8 cellular contexts compared by ENCODE assay signal in the genomic region with DNA sequence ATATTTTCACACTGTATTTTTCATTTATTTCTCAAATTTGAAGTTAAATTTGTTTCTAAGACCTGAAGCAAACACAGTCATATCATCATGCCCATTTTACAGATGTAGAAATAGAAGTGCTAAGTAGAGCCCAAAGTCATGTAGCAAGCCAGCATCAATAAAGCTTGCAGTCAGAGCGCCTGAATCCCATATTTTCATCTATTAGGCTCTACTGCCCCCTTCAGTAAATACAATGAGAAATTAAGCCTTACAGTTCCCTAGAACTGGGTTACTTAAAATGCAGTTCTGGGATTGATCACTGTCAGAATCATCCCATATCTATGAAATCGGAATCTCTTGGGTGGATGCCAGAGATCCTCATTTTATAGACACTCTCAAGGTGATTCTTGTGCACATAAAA.
A peak's percentile ranks its signal among the peaks of the same experiment; 100 is the strongest.
DNase-seq lines count a peak whose midpoint lies in the region; ATAC-seq, FAIRE-seq and TF ChIP-seq lines count a peak whose summit lies in the region.

No MANE protein-coding gene starts in this region.

- FAIRE-seq in G401.6 (lab: Jason Lieb, UNC) (peak; percentile 97), kidney (lab: Jason Lieb, UNC) (peak; percentile 54), GM19239 (lab: Jason Lieb, UNC) (no peak)

- ATAC-seq in WTC11 (peak; percentile 71), HG02852 (IDR thresholded peaks at IDR 0.05; ENCODE audit: unreplicated experiment) (no peak), GM21825 (IDR thresholded peaks at IDR 0.05; ENCODE audit: unreplicated experiment) (no peak)

- no peak overlapping the region for H3K9ac ChIP-seq in kidney (ENCODE audit: low read length in 2 of 2)

- H3K4me1 ChIP-seq in kidney (ENCODE audit: control insufficient read depth in 1 of 2, insufficient read depth in 1 of 2, low read depth in 1 of 2, low read length in 2 of 2) = peaks cover 0 to 2% of the 10 kb centered on the region in 2 donors

- no peaks in the 10 kb centered on the region for H3K36me3 ChIP-seq in kidney (ENCODE audit: control insufficient read depth in 1 of 2, insufficient read depth in 2 of 2, low read length in 2 of 2)

- CTCF ChIA-PET in WTC11 (lab: Charles Lee) = interaction anchor here (0.5 to 4.7 kb wide), 33 partner anchors 11 to 741 kb away, joined by 3 to 123 read pairs (median 5); no protein-coding TSS in a partner anchor

- H3K36me3 Mint-ChIP-seq in WTC11 = no peaks in the 10 kb centered on the region

- H3K27ac ChIP-seq in kidney (ENCODE audit: low read depth in 2 of 2, low read length in 2 of 2) = no peak overlapping the region

- no peaks in the 10 kb centered on the region for H3K9me3 ChIP-seq in kidney (ENCODE audit: control insufficient read depth in 1 of 2, low read length in 2 of 2)

- no peak overlapping the region for H3K4me3 ChIP-seq in kidney (ENCODE audit: low read length in 2 of 2)

- DNase-seq in NCI-H128 (lab: John Stamatoyannopoulos, UW; ENCODE audit: unreplicated experiment) (peak; percentile 57), WTC11 (ENCODE audit: low spot score) (no peak), kidney (no peak), GM19239 (ENCODE audit: insufficient read length, low spot score) (no peak)
- DNase-seq in activated effector memory CD4-positive, alpha-beta T cell treated with Interleukin-2 at 50 U/mL for 16 hours = no peak

- no peaks in the 10 kb centered on the region for H3K27me3 Mint-ChIP-seq in WTC11 (ENCODE audit: low read depth)

- no peak overlapping the region for H3K27ac Mint-ChIP-seq in WTC11

- POLR2A ChIA-PET in WTC11 (lab: Charles Lee) = interaction anchor here (0.8 kb wide), 1 partner anchor 96 kb away, joined by 4 read pairs; no protein-coding TSS in a partner anchor

- TF ChIP-seq CTCF in WTC11 (IDR thresholded peaks at IDR 0.05) = 0 out of 2 replicates have a peak, but pooled peaks have one; percentile 28
- peak; percentile 59 for TF ChIP-seq CTCF in kidney (IDR thresholded peaks at IDR 0.05; ENCODE audit: borderline replicate concordance, extremely low read depth, insufficient read depth)

- intact Hi-C loops in kidney (cut with DNase I) = no loop called here

- H3K4me3 Mint-ChIP-seq in WTC11 = no peak overlapping the region

- peaks cover 42% of the 10 kb centered on the region for H3K4me1 Mint-ChIP-seq in WTC11

- no peaks in the 10 kb centered on the region for H3K9me3 Mint-ChIP-seq in WTC11

TF ChIP-seq in WTC11, 78 proteins besides CTCF, POLR2A, EP300 and RAD21:
- TF ChIP-seq, protein P1, sequence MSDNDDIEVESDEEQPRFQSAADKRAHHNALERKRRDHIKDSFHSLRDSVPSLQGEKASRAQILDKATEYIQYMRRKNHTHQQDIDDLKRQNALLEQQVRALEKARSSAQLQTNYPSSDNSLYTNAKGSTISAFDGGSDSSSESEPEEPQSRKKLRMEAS (CRISPR knock-in tag; IDR thresholded peaks at IDR 0.05) = no peak
- TF ChIP-seq, protein P2, sequence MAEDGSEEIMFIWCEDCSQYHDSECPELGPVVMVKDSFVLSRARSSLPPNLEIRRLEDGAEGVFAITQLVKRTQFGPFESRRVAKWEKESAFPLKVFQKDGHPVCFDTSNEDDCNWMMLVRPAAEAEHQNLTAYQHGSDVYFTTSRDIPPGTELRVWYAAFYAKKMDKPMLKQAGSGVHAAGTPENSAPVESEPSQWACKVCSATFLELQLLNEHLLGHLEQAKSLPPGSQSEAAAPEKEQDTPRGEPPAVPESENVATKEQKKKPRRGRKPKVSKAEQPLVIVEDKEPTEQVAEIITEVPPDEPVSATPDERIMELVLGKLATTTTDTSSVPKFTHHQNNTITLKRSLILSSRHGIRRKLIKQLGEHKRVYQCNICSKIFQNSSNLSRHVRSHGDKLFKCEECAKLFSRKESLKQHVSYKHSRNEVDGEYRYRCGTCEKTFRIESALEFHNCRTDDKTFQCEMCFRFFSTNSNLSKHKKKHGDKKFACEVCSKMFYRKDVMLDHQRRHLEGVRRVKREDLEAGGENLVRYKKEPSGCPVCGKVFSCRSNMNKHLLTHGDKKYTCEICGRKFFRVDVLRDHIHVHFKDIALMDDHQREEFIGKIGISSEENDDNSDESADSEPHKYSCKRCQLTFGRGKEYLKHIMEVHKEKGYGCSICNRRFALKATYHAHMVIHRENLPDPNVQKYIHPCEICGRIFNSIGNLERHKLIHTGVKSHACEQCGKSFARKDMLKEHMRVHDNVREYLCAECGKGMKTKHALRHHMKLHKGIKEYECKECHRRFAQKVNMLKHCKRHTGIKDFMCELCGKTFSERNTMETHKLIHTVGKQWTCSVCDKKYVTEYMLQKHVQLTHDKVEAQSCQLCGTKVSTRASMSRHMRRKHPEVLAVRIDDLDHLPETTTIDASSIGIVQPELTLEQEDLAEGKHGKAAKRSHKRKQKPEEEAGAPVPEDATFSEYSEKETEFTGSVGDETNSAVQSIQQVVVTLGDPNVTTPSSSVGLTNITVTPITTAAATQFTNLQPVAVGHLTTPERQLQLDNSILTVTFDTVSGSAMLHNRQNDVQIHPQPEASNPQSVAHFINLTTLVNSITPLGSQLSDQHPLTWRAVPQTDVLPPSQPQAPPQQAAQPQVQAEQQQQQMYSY (CRISPR knock-in tag; IDR thresholded peaks at IDR 0.05) = no peak
- TF ChIP-seq ETV6 (CRISPR knock-in tag; IDR thresholded peaks at IDR 0.05) = no peak
- no peak for TF ChIP-seq NR3C1 (CRISPR knock-in tag; conservative IDR thresholded peaks at IDR 0.05; ENCODE audit: low read depth)
- TF ChIP-seq, protein P3, sequence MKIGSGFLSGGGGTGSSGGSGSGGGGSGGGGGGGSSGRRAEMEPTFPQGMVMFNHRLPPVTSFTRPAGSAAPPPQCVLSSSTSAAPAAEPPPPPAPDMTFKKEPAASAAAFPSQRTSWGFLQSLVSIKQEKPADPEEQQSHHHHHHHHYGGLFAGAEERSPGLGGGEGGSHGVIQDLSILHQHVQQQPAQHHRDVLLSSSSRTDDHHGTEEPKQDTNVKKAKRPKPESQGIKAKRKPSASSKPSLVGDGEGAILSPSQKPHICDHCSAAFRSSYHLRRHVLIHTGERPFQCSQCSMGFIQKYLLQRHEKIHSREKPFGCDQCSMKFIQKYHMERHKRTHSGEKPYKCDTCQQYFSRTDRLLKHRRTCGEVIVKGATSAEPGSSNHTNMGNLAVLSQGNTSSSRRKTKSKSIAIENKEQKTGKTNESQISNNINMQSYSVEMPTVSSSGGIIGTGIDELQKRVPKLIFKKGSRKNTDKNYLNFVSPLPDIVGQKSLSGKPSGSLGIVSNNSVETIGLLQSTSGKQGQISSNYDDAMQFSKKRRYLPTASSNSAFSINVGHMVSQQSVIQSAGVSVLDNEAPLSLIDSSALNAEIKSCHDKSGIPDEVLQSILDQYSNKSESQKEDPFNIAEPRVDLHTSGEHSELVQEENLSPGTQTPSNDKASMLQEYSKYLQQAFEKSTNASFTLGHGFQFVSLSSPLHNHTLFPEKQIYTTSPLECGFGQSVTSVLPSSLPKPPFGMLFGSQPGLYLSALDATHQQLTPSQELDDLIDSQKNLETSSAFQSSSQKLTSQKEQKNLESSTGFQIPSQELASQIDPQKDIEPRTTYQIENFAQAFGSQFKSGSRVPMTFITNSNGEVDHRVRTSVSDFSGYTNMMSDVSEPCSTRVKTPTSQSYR (CRISPR knock-in tag; IDR thresholded peaks at IDR 0.05) = no peak
- no peak for TF ChIP-seq IRF2 (CRISPR knock-in tag; IDR thresholded peaks at IDR 0.05; ENCODE audit: borderline replicate concordance, low read depth)
- TF ChIP-seq, protein P4, sequence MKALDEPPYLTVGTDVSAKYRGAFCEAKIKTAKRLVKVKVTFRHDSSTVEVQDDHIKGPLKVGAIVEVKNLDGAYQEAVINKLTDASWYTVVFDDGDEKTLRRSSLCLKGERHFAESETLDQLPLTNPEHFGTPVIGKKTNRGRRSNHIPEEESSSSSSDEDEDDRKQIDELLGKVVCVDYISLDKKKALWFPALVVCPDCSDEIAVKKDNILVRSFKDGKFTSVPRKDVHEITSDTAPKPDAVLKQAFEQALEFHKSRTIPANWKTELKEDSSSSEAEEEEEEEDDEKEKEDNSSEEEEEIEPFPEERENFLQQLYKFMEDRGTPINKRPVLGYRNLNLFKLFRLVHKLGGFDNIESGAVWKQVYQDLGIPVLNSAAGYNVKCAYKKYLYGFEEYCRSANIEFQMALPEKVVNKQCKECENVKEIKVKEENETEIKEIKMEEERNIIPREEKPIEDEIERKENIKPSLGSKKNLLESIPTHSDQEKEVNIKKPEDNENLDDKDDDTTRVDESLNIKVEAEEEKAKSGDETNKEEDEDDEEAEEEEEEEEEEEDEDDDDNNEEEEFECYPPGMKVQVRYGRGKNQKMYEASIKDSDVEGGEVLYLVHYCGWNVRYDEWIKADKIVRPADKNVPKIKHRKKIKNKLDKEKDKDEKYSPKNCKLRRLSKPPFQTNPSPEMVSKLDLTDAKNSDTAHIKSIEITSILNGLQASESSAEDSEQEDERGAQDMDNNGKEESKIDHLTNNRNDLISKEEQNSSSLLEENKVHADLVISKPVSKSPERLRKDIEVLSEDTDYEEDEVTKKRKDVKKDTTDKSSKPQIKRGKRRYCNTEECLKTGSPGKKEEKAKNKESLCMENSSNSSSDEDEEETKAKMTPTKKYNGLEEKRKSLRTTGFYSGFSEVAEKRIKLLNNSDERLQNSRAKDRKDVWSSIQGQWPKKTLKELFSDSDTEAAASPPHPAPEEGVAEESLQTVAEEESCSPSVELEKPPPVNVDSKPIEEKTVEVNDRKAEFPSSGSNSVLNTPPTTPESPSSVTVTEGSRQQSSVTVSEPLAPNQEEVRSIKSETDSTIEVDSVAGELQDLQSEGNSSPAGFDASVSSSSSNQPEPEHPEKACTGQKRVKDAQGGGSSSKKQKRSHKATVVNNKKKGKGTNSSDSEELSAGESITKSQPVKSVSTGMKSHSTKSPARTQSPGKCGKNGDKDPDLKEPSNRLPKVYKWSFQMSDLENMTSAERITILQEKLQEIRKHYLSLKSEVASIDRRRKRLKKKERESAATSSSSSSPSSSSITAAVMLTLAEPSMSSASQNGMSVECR (CRISPR knock-in tag; IDR thresholded peaks at IDR 0.05; ENCODE audit: borderline replicate concordance) = no peak
